ENCODE assay signal across 10 cellular contexts in genomic region chr16:2007081-2007836, GRCh38. TPM values are rescaled to one million over a fixed set of nuclear protein-coding genes. Genes with fewer than 3 reads are reported as not detected.
A peak's percentile ranks its signal among the peaks of the same experiment; 100 is the strongest.
DNase-seq lines count a peak whose midpoint lies in the region; TF ChIP-seq lines count a peak whose summit lies in the region.
"Had no signal": no experiment of that assay in that cellular context is flagged by ENCODE, and none has a peak within 500 bp of the region (broad histone marks: within the 10 kb centered on the region; RNA-seq: fewer than 3 reads in every experiment).

No MANE protein-coding gene starts in this region.

- H3K4me3 ChIP-seq in MG63 (peak overlapping the region; percentile 82), colonic mucosa (no peak overlapping the region), neuron (ENCODE audit: low read length) (peak overlapping the region; percentile 16)
- H3K4me3 ChIP-seq: SJCRH30 had no signal

- H3K36me3 ChIP-seq in MG63 (peaks cover 70% of the 10 kb centered on the region), colonic mucosa (peaks cover 6% of the 10 kb centered on the region), neuron (ENCODE audit: insufficient read depth, low read length) (peaks cover 16% of the 10 kb centered on the region)

- H3K9ac ChIP-seq in colonic mucosa (ENCODE audit: low read depth in 2 of 2, low read length in 2 of 2), result peak overlapping the region in 1 of 2 donors; percentile 98

- no peaks in the 10 kb centered on the region for H3K27me3 ChIP-seq in MG63
- H3K27me3 ChIP-seq in colonic mucosa, result no peaks in the 10 kb centered on the region
- no peaks in the 10 kb centered on the region for H3K27me3 ChIP-seq in neuron (ENCODE audit: insufficient read depth, low read length)
- H3K27me3 ChIP-seq: SJCRH30 had no signal

- DNase-seq in COLO668 (lab: John Stamatoyannopoulos, UW; ENCODE audit: unreplicated experiment) (peak; percentile 54), MG63 (no peak), colonic mucosa (no peak), NCI-H1048 (lab: John Stamatoyannopoulos, UW) (no peak), AML-193 (lab: John Stamatoyannopoulos, UW) (no peak), DMS153 treated with DMSO at 0.1 percent for 48 hours (lab: John Stamatoyannopoulos, UW; ENCODE audit: unreplicated experiment) (no peak), head of caudate nucleus (no peak)
- DNase-seq: SJCRH30 had no signal

- H3K27ac ChIP-seq in colonic mucosa, result peak overlapping the region; percentile 72
- H3K27ac ChIP-seq: SJCRH30 had no signal

- H3K9me3 ChIP-seq in MG63 (no peaks in the 10 kb centered on the region), colonic mucosa (no peaks in the 10 kb centered on the region), neuron (ENCODE audit: low read length) (no peaks in the 10 kb centered on the region)
- H3K9me3 ChIP-seq: SJCRH30 had no signal

- no peak for TF ChIP-seq CTCF in colonic mucosa (IDR thresholded peaks at IDR 0.05)

- intact Hi-C loops in colonic mucosa (cut with DNase I), result no loop called here
- intact Hi-C loops in head of caudate nucleus (cut with DNase I), result no loop called here

- H3K4me1 ChIP-seq in colonic mucosa (peaks cover 31% of the 10 kb centered on the region), neuron (ENCODE audit: insufficient read depth, low read length) (peaks cover 53% of the 10 kb centered on the region)

- no peak overlapping the region for H2AFZ ChIP-seq in neuron (ENCODE audit: low read depth, low read length)

RNA-seq across cellular contexts. Expression of gene ZNF598, which starts 2.4 kb away (rescaled TPM):
- 75.0 and 86.5 TPM in 2 replicates for total RNA-seq in MG63 (2014; rRNA removed; shearing (Covaris generic); ENCODE audit: low replicate concordance)
- total RNA-seq in colonic mucosa, result 10 to 100 TPM; 45.4 to 64.3 TPM

RNA-seq across cellular contexts. Expression of gene NPW, which starts 12.3 kb away (rescaled TPM):
- not detected in 2 replicates for total RNA-seq in MG63 (2014; rRNA removed; shearing (Covaris generic); ENCODE audit: low replicate concordance)
- total RNA-seq in colonic mucosa, result 1 to 10 TPM; 3.5 to 3.8 TPM
- total RNA-seq: cerebellum had no signal

RNA-seq across cellular contexts. Expression of gene SYNGR3, which starts 17.5 kb away (rescaled TPM):
- 0.07 TPM in 1 of 2 replicates, not detected in the other for total RNA-seq in MG63 (2014; rRNA removed; shearing (Covaris generic); ENCODE audit: low replicate concordance)
- 1 to 10 TPM; 1.5 to 1.9 TPM for total RNA-seq in colonic mucosa

RNA-seq across cellular contexts. Expression of gene NHERF2, which starts 19.4 kb away (rescaled TPM):
- 15.9 and 19.0 TPM in 2 replicates for total RNA-seq in MG63 (2014; rRNA removed; shearing (Covaris generic); ENCODE audit: low replicate concordance)
- 10 to 100 TPM; 64.0 to 77.9 TPM for total RNA-seq in colonic mucosa

RNA-seq across cellular contexts. Expression of gene GFER, which starts 23.3 kb away (rescaled TPM):
- total RNA-seq in MG63 (2014; rRNA removed; shearing (Covaris generic); ENCODE audit: low replicate concordance), result 39.9 and 64.5 TPM in 2 replicates
- total RNA-seq in colonic mucosa, result 10 to 100 TPM; 76.6 to 79.5 TPM
